27 cellular contexts compared by ENCODE assay signal in the genomic region with DNA sequence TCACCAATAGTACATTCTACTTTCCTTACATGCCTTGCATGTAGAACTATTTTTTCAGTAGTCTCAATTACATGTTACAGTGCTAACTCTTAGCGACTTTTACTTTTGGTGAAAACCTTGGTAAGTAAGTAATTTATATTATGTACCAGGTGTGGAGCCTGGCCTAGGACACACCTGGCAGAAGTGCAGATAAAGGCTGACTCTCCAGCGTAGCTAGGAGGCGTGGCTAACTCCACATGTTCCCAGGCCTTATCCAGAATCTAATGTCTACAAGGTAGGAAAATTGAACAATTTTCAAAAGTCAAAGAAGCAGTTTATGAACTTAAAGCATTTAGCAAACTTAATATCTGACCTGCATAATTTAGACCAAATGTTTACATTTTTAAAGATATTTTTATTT.
"Had no signal": no experiment of that assay in that cellular context is flagged by ENCODE, and none has a peak within 500 bp of the region (broad histone marks: within the 10 kb centered on the region; RNA-seq: fewer than 3 reads in every experiment).

No MANE protein-coding gene starts in this region.

- H3K36me3 Mint-ChIP-seq: immature natural killer cell; naive B cell; natural killer cell; stimulated activated effector memory CD8-positive, alpha-beta T cell treated with anti-CD3 and anti-CD28 coated beads, Interleukin-12 subunit alpha, Interleukin-12 subunit beta, amount 100 ng/mL, for 72 hours had no signal

- H3K36me3 ChIP-seq: heart left ventricle, lower lobe of right lung, ovary, prostate gland, spleen, thyroid gland, upper lobe of right lung had no signal

- H3K4me1 Mint-ChIP-seq: immature natural killer cell; naive B cell; natural killer cell; stimulated activated effector memory CD8-positive, alpha-beta T cell treated with anti-CD3 and anti-CD28 coated beads, Interleukin-12 subunit alpha, Interleukin-12 subunit beta, amount 100 ng/mL, for 72 hours had no signal

- ATAC-seq: heart left ventricle; left lobe of liver; lower lobe of right lung; natural killer cell; right cardiac atrium; sciatic nerve; stimulated activated effector memory CD8-positive, alpha-beta T cell treated with anti-CD3 and anti-CD28 coated beads, Interleukin-12 subunit alpha, Interleukin-12 subunit beta, amount 100 ng/mL, for 72 hours; upper lobe of right lung had no signal

- H3K9me3 Mint-ChIP-seq: natural killer cell; stimulated activated effector memory CD8-positive, alpha-beta T cell treated with anti-CD3 and anti-CD28 coated beads, Interleukin-12 subunit alpha, Interleukin-12 subunit beta, amount 100 ng/mL, for 72 hours; stimulated activated naive CD8-positive, alpha-beta T cell treated with anti-CD3 and anti-CD28 coated beads, Interleukin-15, Interleukin-2, amounts not matched to agents 100 ng/mL and 50 ng/mL, for 24 hours had no signal

- H3K4me3 Mint-ChIP-seq: immature natural killer cell; naive B cell; natural killer cell; stimulated activated effector memory CD8-positive, alpha-beta T cell treated with anti-CD3 and anti-CD28 coated beads, Interleukin-12 subunit alpha, Interleukin-12 subunit beta, amount 100 ng/mL, for 72 hours; stimulated activated naive CD8-positive, alpha-beta T cell treated with anti-CD3 and anti-CD28 coated beads, Interleukin-15, Interleukin-2, amounts not matched to agents 100 ng/mL and 50 ng/mL, for 24 hours had no signal

- H3K9me3 ChIP-seq: lower lobe of right lung, ovary, prostate gland, testis, thyroid gland, upper lobe of right lung had no signal

- H3K27ac Mint-ChIP-seq: immature natural killer cell; naive B cell; natural killer cell; stimulated activated effector memory CD8-positive, alpha-beta T cell treated with anti-CD3 and anti-CD28 coated beads, Interleukin-12 subunit alpha, Interleukin-12 subunit beta, amount 100 ng/mL, for 72 hours; stimulated activated naive CD8-positive, alpha-beta T cell treated with anti-CD3 and anti-CD28 coated beads, Interleukin-15, Interleukin-2, amounts not matched to agents 100 ng/mL and 50 ng/mL, for 24 hours had no signal

- DNase-seq: heart left ventricle; hypothalamus; immature natural killer cell; lower lobe of right lung; mammary epithelial cell; mesenchymal stem cell; naive B cell; natural killer cell; ovary; posterior cingulate gyrus; retina; right cardiac atrium; spleen; stimulated activated CD4-positive, alpha-beta T cell treated with anti-CD3 and anti-CD28 coated beads, Interleukin-4, amount 100 ng/mL, for 24 hours; stimulated activated naive CD4-positive, alpha-beta T cell; testis; thyroid gland; trophoblast cell; upper lobe of right lung had no signal

- H3K4me1 ChIP-seq: heart left ventricle, lower lobe of right lung, prostate gland, spleen, testis, thyroid gland, upper lobe of right lung had no signal

- H3K27ac ChIP-seq: heart left ventricle, lower lobe of right lung, ovary, prostate gland, skin epidermis, spleen, testis, thyroid gland, upper lobe of right lung had no signal

- H3K27me3 ChIP-seq: heart left ventricle, ovary, testis, thyroid gland, upper lobe of right lung had no signal

- FAIRE-seq: islet of Langerhans, urothelium cell line had no signal

- H3K4me3 ChIP-seq: heart left ventricle, lower lobe of right lung, ovary, prostate gland, skin epidermis, spleen, testis, thyroid gland, upper lobe of right lung had no signal
